8 cellular contexts compared by ENCODE assay signal in genomic region chr10:103855424-103855823, GRCh38. TPM values are rescaled to one million over a fixed set of nuclear protein-coding genes. Genes with fewer than 3 reads are reported as not detected.
A peak's percentile ranks its signal among the peaks of the same experiment; 100 is the strongest.
DNase-seq lines count a peak whose midpoint lies in the region; ATAC-seq and TF ChIP-seq lines count a peak whose summit lies in the region.

A gene with protein sequence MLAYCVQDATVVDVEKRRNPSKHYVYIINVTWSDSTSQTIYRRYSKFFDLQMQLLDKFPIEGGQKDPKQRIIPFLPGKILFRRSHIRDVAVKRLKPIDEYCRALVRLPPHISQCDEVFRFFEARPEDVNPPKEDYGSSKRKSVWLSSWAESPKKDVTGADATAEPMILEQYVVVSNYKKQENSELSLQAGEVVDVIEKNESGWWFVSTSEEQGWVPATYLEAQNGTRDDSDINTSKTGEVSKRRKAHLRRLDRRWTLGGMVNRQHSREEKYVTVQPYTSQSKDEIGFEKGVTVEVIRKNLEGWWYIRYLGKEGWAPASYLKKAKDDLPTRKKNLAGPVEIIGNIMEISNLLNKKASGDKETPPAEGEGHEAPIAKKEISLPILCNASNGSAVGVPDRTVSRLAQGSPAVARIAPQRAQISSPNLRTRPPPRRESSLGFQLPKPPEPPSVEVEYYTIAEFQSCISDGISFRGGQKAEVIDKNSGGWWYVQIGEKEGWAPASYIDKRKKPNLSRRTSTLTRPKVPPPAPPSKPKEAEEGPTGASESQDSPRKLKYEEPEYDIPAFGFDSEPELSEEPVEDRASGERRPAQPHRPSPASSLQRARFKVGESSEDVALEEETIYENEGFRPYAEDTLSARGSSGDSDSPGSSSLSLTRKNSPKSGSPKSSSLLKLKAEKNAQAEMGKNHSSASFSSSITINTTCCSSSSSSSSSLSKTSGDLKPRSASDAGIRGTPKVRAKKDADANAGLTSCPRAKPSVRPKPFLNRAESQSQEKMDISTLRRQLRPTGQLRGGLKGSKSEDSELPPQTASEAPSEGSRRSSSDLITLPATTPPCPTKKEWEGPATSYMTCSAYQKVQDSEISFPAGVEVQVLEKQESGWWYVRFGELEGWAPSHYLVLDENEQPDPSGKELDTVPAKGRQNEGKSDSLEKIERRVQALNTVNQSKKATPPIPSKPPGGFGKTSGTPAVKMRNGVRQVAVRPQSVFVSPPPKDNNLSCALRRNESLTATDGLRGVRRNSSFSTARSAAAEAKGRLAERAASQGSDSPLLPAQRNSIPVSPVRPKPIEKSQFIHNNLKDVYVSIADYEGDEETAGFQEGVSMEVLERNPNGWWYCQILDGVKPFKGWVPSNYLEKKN (minus strand): TSS chr10:103855576. CDS start chr10:103855266, 310 bp downstream.

- DNase-seq in CD14-positive monocyte (ENCODE audit: low spot score) (no peak), LoVo (ENCODE audit: low spot score) (peak; percentile 22), activated T-helper 1 cell treated with Interleukin-2 at 50 U/mL for 16 hours (ENCODE audit: low read depth) (peak; percentile 4), glomerular visceral epithelial cell (ENCODE audit: extremely low spot score) (peak; percentile 8), neuronal stem cell (ENCODE audit: low spot score) (peak; percentile 61), RKO (ENCODE audit: low spot score) (no peak), NCI-H1105 (lab: John Stamatoyannopoulos, UW) (no peak)

- H3K9me3 ChIP-seq in neuronal stem cell (replicated peaks in 1 of 2; ENCODE audit: control insufficient read depth in 2 of 2, insufficient read depth in 1 of 2, low read depth in 1 of 2, low read length in 2 of 2), result no peaks in the 10 kb centered on the region

- peak within 1 kb of the TSS; percentile 93 for H2AFZ ChIP-seq in neuronal stem cell (ENCODE audit: low read length)

- no peak within 1 kb of the TSS for H4K8ac ChIP-seq in neuronal stem cell (ENCODE audit: low read depth, low read length)

- H2BK15ac ChIP-seq in neuronal stem cell (ENCODE audit: low read length), result no peak within 1 kb of the TSS

- H3K4me3 Mint-ChIP-seq in CD14-positive monocyte, result peak within 1 kb of the TSS; percentile 68 to 89

- intact Hi-C loops in CD14-positive monocyte (cut with micrococcal nuclease), result no loop called here

- H3K23ac ChIP-seq in neuronal stem cell (ENCODE audit: low read depth, low read length, poor library complexity), result no peak within 1 kb of the TSS

- H3K4ac ChIP-seq in neuronal stem cell (ENCODE audit: low read length), result no peak within 1 kb of the TSS

- H3K9me3 Mint-ChIP-seq in CD14-positive monocyte, result peaks cover 0 to 9% (median 3%) of the 10 kb centered on the region in 7 donors

- TF ChIP-seq CTCF in CD14-positive monocyte (IDR thresholded peaks at IDR 0.05), result no peak

- peak within 1 kb of the TSS; percentile 80 for H3K9ac ChIP-seq in neuronal stem cell (ENCODE audit: low read depth, low read length, poor library complexity)

- no peak for ATAC-seq in HG03135 (IDR thresholded peaks at IDR 0.05; ENCODE audit: unreplicated experiment)

- WGBS in neuronal stem cell (ENCODE audit: extremely low coverage in 2 of 2, insufficient read length in 2 of 2, insufficient replicate concordance in 1 of 2), 2 donors, result no CpG with 5 or more reads among the region's 54 CpGs

- no peak within 1 kb of the TSS for H3K27ac ChIP-seq in neuronal stem cell (replicated peaks; ENCODE audit: low read length)

- H3K4me2 ChIP-seq in neuronal stem cell (ENCODE audit: insufficient read depth, low read length, poor library complexity, severe bottlenecking), result peak within 1 kb of the TSS; percentile 90

- no peaks in the 10 kb centered on the region for H3K79me1 ChIP-seq in neuronal stem cell (ENCODE audit: low read depth, low read length)

- H4K91ac ChIP-seq in neuronal stem cell (ENCODE audit: low read depth, low read length, poor library complexity), result no peak within 1 kb of the TSS

- peaks cover 0 to 23% (median 4%) of the 10 kb centered on the region in 3 experiments for H3K27me3 ChIP-seq in neuronal stem cell (ENCODE audit: control insufficient read depth in 3 of 3, insufficient read depth in 3 of 3, low read depth in 1 of 3, low read length in 3 of 3)

- peaks cover 34% of the 10 kb centered on the region for H3K4me1 Mint-ChIP-seq in CD14-positive monocyte

- H3K18ac ChIP-seq in neuronal stem cell (ENCODE audit: low read length), result peak within 1 kb of the TSS; percentile 86

- H3K4me1 ChIP-seq in neuronal stem cell (ENCODE audit: control insufficient read depth in 2 of 2, insufficient read depth in 1 of 2, low read depth in 1 of 2, low read length in 2 of 2), result peaks cover 13 to 20% of the 10 kb centered on the region in 2 donors

- no peak within 1 kb of the TSS for H3K27ac Mint-ChIP-seq in CD14-positive monocyte

- H2BK120ac ChIP-seq in neuronal stem cell (ENCODE audit: low read depth, low read length), result no peak within 1 kb of the TSS

- peak within 1 kb of the TSS; percentile 64 for H2AK5ac ChIP-seq in neuronal stem cell (ENCODE audit: low read depth, low read length)

- peak within 1 kb of the TSS; percentile 58 to 87 for H3K4me3 ChIP-seq in neuronal stem cell (ENCODE audit: low read length in 2 of 2)

- H3K36me3 Mint-ChIP-seq in CD14-positive monocyte, result peaks cover 0 to 11% of the 10 kb centered on the region in 2 donors

- no peak within 1 kb of the TSS for H3K14ac ChIP-seq in neuronal stem cell (ENCODE audit: low read length)

- peaks cover 32 to 48% (median 36%) of the 10 kb centered on the region in 3 donors for H3K27me3 Mint-ChIP-seq in CD14-positive monocyte (ENCODE audit: low read depth in 3 of 3)

- no peak within 1 kb of the TSS for H2BK5ac ChIP-seq in neuronal stem cell (ENCODE audit: low read length)

- H3K36me3 ChIP-seq in neuronal stem cell (replicated peaks in 1 of 2; ENCODE audit: control insufficient read depth in 2 of 2, insufficient read depth in 2 of 2, low read length in 2 of 2), result peaks cover 0 to 13% of the 10 kb centered on the region in 2 donors

- H2BK12ac ChIP-seq in neuronal stem cell (ENCODE audit: low read length), result peak within 1 kb of the TSS; percentile 51

RNA-seq across cellular contexts. Expression of the gene that starts here (rescaled TPM):
- polyA plus RNA-seq in CD14-positive monocyte, result under 1 TPM; 0.01 to 0.05 TPM
- polyA plus RNA-seq in neuronal stem cell (2013, experiment 1 of 2), result 9.8 TPM
- polyA plus RNA-seq in neuronal stem cell (2013, experiment 2 of 2), result 9.8 TPM

Comparison
In these comparisons a context has a peak if more than half of its experiments do, and no peak if none do; other contexts are left out.
1. DNase-seq: peak in LoVo (single experiment), activated T-helper 1 cell treated with Interleukin-2 at 50 U/mL for 16 hours (single experiment), glomerular visceral epithelial cell (single experiment) and neuronal stem cell (single experiment); none in CD14-positive monocyte (single experiment), RKO (single experiment) and NCI-H1105 (single experiment).